ENCODE assay signal across 8 cellular contexts in the genomic region with DNA sequence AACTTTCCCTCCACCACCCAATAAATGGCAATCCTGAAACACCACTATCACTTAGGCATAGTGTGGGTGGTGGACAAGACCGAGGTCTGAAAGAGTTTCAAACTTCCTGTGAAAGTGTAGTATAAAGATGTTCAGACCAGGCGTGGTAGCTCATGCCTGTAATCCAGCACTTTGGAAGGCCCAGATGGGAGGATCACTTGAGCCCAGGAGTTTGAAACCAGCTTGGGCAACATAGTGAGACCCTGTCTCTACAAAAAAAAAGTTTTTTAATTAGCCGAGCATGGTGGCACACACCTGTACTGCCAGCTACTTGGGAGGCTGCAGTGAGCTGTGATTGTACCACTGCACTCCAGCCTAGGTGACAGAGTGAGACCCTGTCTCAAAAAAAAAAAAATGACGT.
A peak's percentile ranks its signal among the peaks of the same experiment; 100 is the strongest.
DNase-seq lines count a peak whose midpoint lies in the region; ATAC-seq, FAIRE-seq and TF ChIP-seq lines count a peak whose summit lies in the region.
"Not testable (repeated sequence)": the region's sequence is repeated elsewhere in the genome, so short reads cannot be mapped to it uniquely, and the experiment has no call there.

No MANE protein-coding gene starts in this region.

- FAIRE-seq in G401.6 (lab: Jason Lieb, UNC), result peak; percentile 17

- H3K9me3 ChIP-seq in CD4-positive, CD25-positive, alpha-beta regulatory T cell (ENCODE audit: control insufficient read depth in 2 of 2, low read length in 2 of 2), result not testable (repeated sequence)

- H3K27me3 Mint-ChIP-seq in CD4-positive, CD25-positive, alpha-beta regulatory T cell; activated T-cell treated with anti-CD3 and anti-CD28 coated beads, Interleukin-2, amount 50 U/mL, for 72 hours (ENCODE audit: low read depth); mesothelial cell of epicardium (ENCODE audit: low read depth); stimulated activated naive B cell treated with anti-CD40 and anti-IgM and Interleukin-4, amounts not matched to agents 10 μg/mL and 1 μg/mL and 100 μg/mL, for 72 hours: not testable (repeated sequence)

- H3K27me3 ChIP-seq in CD4-positive, CD25-positive, alpha-beta regulatory T cell (ENCODE audit: control insufficient read depth, insufficient read depth, low read length), result not testable (repeated sequence)

- not testable (repeated sequence) for H3K36me3 Mint-ChIP-seq in CD4-positive, CD25-positive, alpha-beta regulatory T cell; activated T-cell treated with anti-CD3 and anti-CD28 coated beads, Interleukin-2, amount 50 U/mL, for 72 hours (ENCODE audit: insufficient read depth in 2 of 2); mesothelial cell of epicardium; stimulated activated naive B cell treated with anti-CD40 and anti-IgM and Interleukin-4, amounts not matched to agents 10 μg/mL and 1 μg/mL and 100 μg/mL, for 72 hours

- peak in 1 of 3 donors; percentile 6 for DNase-seq in CD4-positive, CD25-positive, alpha-beta regulatory T cell
- DNase-seq in NCI-H2171 treated with DMSO at 0.1 percent for 48 hours (lab: John Stamatoyannopoulos, UW) (peak; percentile 21), SW480 (ENCODE audit: low spot score) (peak; percentile 42), cerebellar cortex (ENCODE audit: low spot score) (peak; percentile 63)
- not testable (repeated sequence) for DNase-seq in activated T-cell treated with anti-CD3 and anti-CD28 coated beads, Interleukin-2, amount 50 U/mL, for 72 hours; mesothelial cell of epicardium (ENCODE audit: low spot score in 2 of 2, unreplicated experiment in 2 of 2)
- DNase-seq in stimulated activated naive B cell treated with anti-CD40 and anti-IgM and Interleukin-4, amounts not matched to agents 10 μg/mL and 1 μg/mL and 100 μg/mL, for 72 hours, result peak; percentile 4

- H3K4me3 ChIP-seq in CD4-positive, CD25-positive, alpha-beta regulatory T cell (ENCODE audit: low read depth, low read length), result not testable (repeated sequence)

- not testable (repeated sequence) for ATAC-seq in CD4-positive, CD25-positive, alpha-beta regulatory T cell (ENCODE audit: low read depth in 2 of 2)
- peak; percentile 44 to 47 for ATAC-seq in activated T-cell treated with anti-CD3 and anti-CD28 coated beads, Interleukin-2, amount 50 U/mL, for 72 hours (replicated peaks in 1 of 2)
- ATAC-seq in stimulated activated naive B cell treated with anti-CD40 and anti-IgM and Interleukin-4, amounts not matched to agents 10 μg/mL and 1 μg/mL and 100 μg/mL, for 72 hours (replicated peaks), result peak; percentile 46 to 62

- not testable (repeated sequence) for H3K27ac ChIP-seq in CD4-positive, CD25-positive, alpha-beta regulatory T cell (ENCODE audit: insufficient read depth, low read length, poor library complexity, severe bottlenecking)

- not testable (repeated sequence) for H3K4me1 Mint-ChIP-seq in CD4-positive, CD25-positive, alpha-beta regulatory T cell; activated T-cell treated with anti-CD3 and anti-CD28 coated beads, Interleukin-2, amount 50 U/mL, for 72 hours (ENCODE audit: low read depth); stimulated activated naive B cell treated with anti-CD40 and anti-IgM and Interleukin-4, amounts not matched to agents 10 μg/mL and 1 μg/mL and 100 μg/mL, for 72 hours
- H3K4me1 Mint-ChIP-seq in mesothelial cell of epicardium, result peaks cover 32% of the 10 kb centered on the region

- peak overlapping the region in 2 of 4 donors; percentile 4 to 7 for H3K4me3 Mint-ChIP-seq in CD4-positive, CD25-positive, alpha-beta regulatory T cell
- H3K4me3 Mint-ChIP-seq in activated T-cell treated with anti-CD3 and anti-CD28 coated beads, Interleukin-2, amount 50 U/mL, for 72 hours; mesothelial cell of epicardium: not testable (repeated sequence)
- peak overlapping the region in 1 of 2 donors; percentile 61 for H3K4me3 Mint-ChIP-seq in stimulated activated naive B cell treated with anti-CD40 and anti-IgM and Interleukin-4, amounts not matched to agents 10 μg/mL and 1 μg/mL and 100 μg/mL, for 72 hours

- not testable (repeated sequence) for H3K4me1 ChIP-seq in CD4-positive, CD25-positive, alpha-beta regulatory T cell (ENCODE audit: control insufficient read depth, insufficient read depth, low read length, poor library complexity, severe bottlenecking)

- H3K36me3 ChIP-seq in CD4-positive, CD25-positive, alpha-beta regulatory T cell (ENCODE audit: control insufficient read depth, insufficient read depth, low read length), result not testable (repeated sequence)

- TF ChIP-seq CTCF in mesothelial cell of epicardium (IDR thresholded peaks at IDR 0.05; ENCODE audit: unreplicated experiment), result not testable (repeated sequence)

- H3K9me3 Mint-ChIP-seq in CD4-positive, CD25-positive, alpha-beta regulatory T cell; activated T-cell treated with anti-CD3 and anti-CD28 coated beads, Interleukin-2, amount 50 U/mL, for 72 hours; mesothelial cell of epicardium; stimulated activated naive B cell treated with anti-CD40 and anti-IgM and Interleukin-4, amounts not matched to agents 10 μg/mL and 1 μg/mL and 100 μg/mL, for 72 hours: not testable (repeated sequence)

- H3K27ac Mint-ChIP-seq in CD4-positive, CD25-positive, alpha-beta regulatory T cell, result peak overlapping the region; percentile 70 to 82 (median 73)
- peak overlapping the region; percentile 21 for H3K27ac Mint-ChIP-seq in activated T-cell treated with anti-CD3 and anti-CD28 coated beads, Interleukin-2, amount 50 U/mL, for 72 hours
- peak overlapping the region; percentile 93 for H3K27ac Mint-ChIP-seq in mesothelial cell of epicardium
- H3K27ac Mint-ChIP-seq in stimulated activated naive B cell treated with anti-CD40 and anti-IgM and Interleukin-4, amounts not matched to agents 10 μg/mL and 1 μg/mL and 100 μg/mL, for 72 hours, result peak overlapping the region; percentile 88

Comparison
In these comparisons a context has a peak if more than half of its experiments do, and no peak if none do; other contexts are left out.
1. H3K27ac Mint-ChIP-seq: peak in every context shown above with its lines; median percentile 93 in mesothelial cell of epicardium; 88 in stimulated activated naive B cell treated with anti-CD40 and anti-IgM and Interleukin-4, amounts not matched to agents 10 μg/mL and 1 μg/mL and 100 μg/mL, for 72 hours; 73 in CD4-positive, CD25-positive, alpha-beta regulatory T cell; 21 in activated T-cell treated with anti-CD3 and anti-CD28 coated beads, Interleukin-2, amount 50 U/mL, for 72 hours.